Comparison of ENCODE assay signal across 18 cellular contexts in genomic region chr1:7519181-7519860, GRCh38.
"Had no signal": no experiment of that assay in that cellular context is flagged by ENCODE, and none has a peak within 500 bp of the region (broad histone marks: within the 10 kb centered on the region; RNA-seq: fewer than 3 reads in every experiment).

No MANE protein-coding gene starts in this region.

- FAIRE-seq: astrocyte had no signal

- H3K4me1 ChIP-seq: adrenal gland, breast epithelium, parathyroid adenoma, vagina had no signal

- H3K27me3 ChIP-seq: adrenal gland, gastroesophageal sphincter, heart right ventricle, vagina had no signal

- H3K27ac ChIP-seq: adrenal gland, breast epithelium, gastroesophageal sphincter, parathyroid adenoma, vagina had no signal

- DNase-seq: activated CD4-positive, alpha-beta memory T cell treated with anti-CD3 and anti-CD28 coated beads, Interleukin-2, amount 10 ng/mL, durations not matched to agents 7 days and 5 days; activated CD4-positive, alpha-beta T cell treated with anti-CD3 and anti-CD28 coated beads for 4 hours; activated CD8-positive, alpha-beta memory T cell treated with anti-CD3 and anti-CD28 coated beads, Interleukin-2, amount 50 U/mL, for 48 hours; activated gamma-delta T cell treated with Interleukin-2 at 50 U/mL for 16 hours; adrenal gland; effector CD4-positive, alpha-beta T cell; heart right ventricle; mesendoderm; naive thymus-derived CD4-positive, alpha-beta T cell; stimulated activated CD8-positive, alpha-beta memory T cell treated with anti-CD3 and anti-CD28 coated beads, Interleukin-4, amount 100 ng/mL, for 48 hours; trophoblast cell had no signal

- H3K9ac ChIP-seq: parathyroid adenoma had no signal

- ATAC-seq: esophagus mucosa; gastroesophageal sphincter; naive thymus-derived CD4-positive, alpha-beta T cell; WTC11 had no signal

- H3K9me3 ChIP-seq: adrenal gland, breast epithelium, gastroesophageal sphincter, heart right ventricle, vagina had no signal

- H3K79me2 ChIP-seq: parathyroid adenoma had no signal

- H3K4me3 ChIP-seq: adrenal gland, breast epithelium, gastroesophageal sphincter, heart right ventricle, vagina had no signal

- H3K36me3 ChIP-seq: adrenal gland, breast epithelium, gastroesophageal sphincter, heart right ventricle, vagina had no signal

- H2AFZ ChIP-seq: parathyroid adenoma had no signal
